ENCODE assay signal across 11 cellular contexts in genomic region chr18:45050712-45051639, GRCh38.
A peak's percentile ranks its signal among the peaks of the same experiment; 100 is the strongest.
DNase-seq lines count a peak whose midpoint lies in the region; ATAC-seq and TF ChIP-seq lines count a peak whose summit lies in the region.
"Had no signal": no experiment of that assay in that cellular context is flagged by ENCODE, and none has a peak within 500 bp of the region (broad histone marks: within the 10 kb centered on the region; RNA-seq: fewer than 3 reads in every experiment).

No MANE protein-coding gene starts in this region.

- H3K27me3 ChIP-seq in adipocyte (replicated peaks; ENCODE audit: control insufficient read depth, insufficient read depth, low read length) (no peaks in the 10 kb centered on the region), hepatocyte (no peaks in the 10 kb centered on the region), MG63 (no peaks in the 10 kb centered on the region)
- H3K27me3 ChIP-seq: gastrocnemius medialis had no signal

- no peak overlapping the region for H3K4me3 Mint-ChIP-seq in stimulated activated memory B cell treated with anti-CD40 and anti-IgM and Interleukin-4, amounts not matched to agents 10 μg/mL and 1 μg/mL and 100 μg/mL, for 72 hours

- H3K4me3 ChIP-seq in adipocyte (ENCODE audit: low read length) (no peak overlapping the region), hepatocyte (no peak overlapping the region), MG63 (no peak overlapping the region)
- H3K4me3 ChIP-seq: gastrocnemius medialis had no signal

- no peaks in the 10 kb centered on the region for H4K20me1 ChIP-seq in hepatocyte (ENCODE audit: insufficient read depth, poor library complexity, severe bottlenecking)

- H3K27ac ChIP-seq in hepatocyte, result peak overlapping the region; percentile 88

- H3K27me3 Mint-ChIP-seq in stimulated activated memory B cell treated with anti-CD40 and anti-IgM and Interleukin-4, amounts not matched to agents 10 μg/mL and 1 μg/mL and 100 μg/mL, for 72 hours, result no peaks in the 10 kb centered on the region

- no peak overlapping the region for H2AFZ ChIP-seq in hepatocyte

- WGBS in hepatocyte (ENCODE audit: low lambda C conversion rate, missing lambda C conversion rate), result 42% methylated on average over 4 of the region's 4 CpGs

- peaks cover 63% of the 10 kb centered on the region for H3K36me3 Mint-ChIP-seq in stimulated activated memory B cell treated with anti-CD40 and anti-IgM and Interleukin-4, amounts not matched to agents 10 μg/mL and 1 μg/mL and 100 μg/mL, for 72 hours
- H3K36me3 Mint-ChIP-seq: activated naive CD4-positive, alpha-beta T cell treated with anti-CD3 and anti-CD28 coated beads, Interleukin-2, amount 50 U/mL, for 72 hours had no signal

- H3K9me3 Mint-ChIP-seq in stimulated activated memory B cell treated with anti-CD40 and anti-IgM and Interleukin-4, amounts not matched to agents 10 μg/mL and 1 μg/mL and 100 μg/mL, for 72 hours, result no peaks in the 10 kb centered on the region

- no peaks in the 10 kb centered on the region for H3K79me2 ChIP-seq in hepatocyte

- DNase-seq in HCEC 1CT (peak; percentile 9), adipocyte (ENCODE audit: low read depth) (peak; percentile 92), hepatocyte (ENCODE audit: low spot score) (peak; percentile 68), MG63 (no peak), NCI-H510A treated with DMSO at 0.1 percent for 48 hours (lab: John Stamatoyannopoulos, UW) (no peak), GDM1 (lab: John Stamatoyannopoulos, UW) (no peak)
- DNase-seq: activated CD4-positive, alpha-beta T cell treated with anti-CD3 and anti-CD28 coated beads for 1 hour; gastrocnemius medialis had no signal

- TF ChIP-seq CTCF in hepatocyte (IDR thresholded peaks at IDR 0.05; ENCODE audit: poor library complexity), result no peak

- no peak for ATAC-seq in stimulated activated memory B cell treated with anti-CD40 and anti-IgM and Interleukin-4, amounts not matched to agents 10 μg/mL and 1 μg/mL and 100 μg/mL, for 72 hours
- ATAC-seq in HG03432 (IDR thresholded peaks at IDR 0.05; ENCODE audit: unreplicated experiment), result no peak
- ATAC-seq: activated naive CD4-positive, alpha-beta T cell treated with anti-CD3 and anti-CD28 coated beads, Interleukin-2, amount 50 U/mL, for 72 hours had no signal

- H3K4me2 ChIP-seq in hepatocyte, result peak overlapping the region; percentile 26

- H3K4me1 Mint-ChIP-seq in stimulated activated memory B cell treated with anti-CD40 and anti-IgM and Interleukin-4, amounts not matched to agents 10 μg/mL and 1 μg/mL and 100 μg/mL, for 72 hours, result peaks cover 7% of the 10 kb centered on the region

- no peaks in the 10 kb centered on the region for H3K9me2 ChIP-seq in hepatocyte (replicated peaks; ENCODE audit: insufficient read depth)

- H3K27ac Mint-ChIP-seq in stimulated activated memory B cell treated with anti-CD40 and anti-IgM and Interleukin-4, amounts not matched to agents 10 μg/mL and 1 μg/mL and 100 μg/mL, for 72 hours, result peak overlapping the region; percentile 22
- H3K27ac Mint-ChIP-seq: activated naive CD4-positive, alpha-beta T cell treated with anti-CD3 and anti-CD28 coated beads, Interleukin-2, amount 50 U/mL, for 72 hours had no signal

- H3K36me3 ChIP-seq in adipocyte (ENCODE audit: control insufficient read depth, insufficient read depth, low read length, severe bottlenecking), result no peaks in the 10 kb centered on the region
- no peaks in the 10 kb centered on the region for H3K36me3 ChIP-seq in hepatocyte (replicated peaks; ENCODE audit: insufficient read depth, low read depth)
- H3K36me3 ChIP-seq in MG63, result no peaks in the 10 kb centered on the region
- H3K36me3 ChIP-seq: gastrocnemius medialis had no signal

- H3K9me3 ChIP-seq in adipocyte (ENCODE audit: control insufficient read depth, low read length) (no peaks in the 10 kb centered on the region), hepatocyte (ENCODE audit: low read depth) (no peaks in the 10 kb centered on the region), MG63 (no peaks in the 10 kb centered on the region)
- H3K9me3 ChIP-seq: gastrocnemius medialis had no signal

- H3K4me1 ChIP-seq in adipocyte (ENCODE audit: control insufficient read depth, insufficient read depth, low read length), result peaks cover 22% of the 10 kb centered on the region
- H3K4me1 ChIP-seq in hepatocyte (ENCODE audit: insufficient read depth), result peaks cover 22% of the 10 kb centered on the region

- H3K9ac ChIP-seq in adipocyte (ENCODE audit: low read length), result no peak overlapping the region

Comparison
In these comparisons a context has a peak if more than half of its experiments do, and no peak if none do; other contexts are left out.
1. DNase-seq: peak in HCEC 1CT (single experiment), adipocyte (single experiment) and hepatocyte (single experiment); none in MG63 (single experiment), NCI-H510A treated with DMSO at 0.1 percent for 48 hours (single experiment) and GDM1 (single experiment).